Comparison of ENCODE assay signal across 8 cellular contexts in genomic region chrX:38754102-38754790, GRCh38. TPM values are rescaled to one million over a fixed set of nuclear protein-coding genes. Genes with fewer than 3 reads are reported as not detected.
DNase-seq lines count a peak whose midpoint lies in the region; ATAC-seq, FAIRE-seq and TF ChIP-seq lines count a peak whose summit lies in the region.

No MANE protein-coding gene starts in this region.

- POLR2A ChIA-PET in OCI-LY7 (lab: Charles Lee): no interaction called here

- H3K27ac ChIP-seq in OCI-LY7 (ENCODE audit: low read depth, low read length, poor library complexity, severe bottlenecking): no peak overlapping the region

- H3K9me2 ChIP-seq in OCI-LY7 (ENCODE audit: insufficient read depth, low read length): no peaks in the 10 kb centered on the region

- no peak overlapping the region for H3K4me3 Mint-ChIP-seq in brain

- H3K4me2 ChIP-seq in OCI-LY7 (ENCODE audit: low read length): no peak overlapping the region

- peaks cover 15% of the 10 kb centered on the region for H3K4me1 Mint-ChIP-seq in brain

- no peak for FAIRE-seq in HTR-8/SVneo (lab: Jason Lieb, UNC)

- peak; percentile 58 for DNase-seq in ELF-1 (ENCODE audit: low read depth, low spot score)
- peak; percentile 11 for DNase-seq in HTR-8/SVneo (ENCODE audit: insufficient read length, low spot score)
- DNase-seq in OCI-LY7 (ENCODE audit: low spot score): peak; percentile 48
- DNase-seq in left colon: peak in 1 of 2 donors; percentile 11
- peak in 4 of 6 experiments; percentile 0 to 31 (median 7) for DNase-seq in stimulated activated naive CD4-positive, alpha-beta T cell (lab: John Stamatoyannopoulos, UW)

- no TSS peak for BruUV-seq in OCI-LY7 (replicated peaks; lab: Mats Ljungman, UMichigan)

- H3K9me3 ChIP-seq in OCI-LY7 (ENCODE audit: low read length): no peaks in the 10 kb centered on the region

- intact Hi-C loops in OCI-LY7 (cut with micrococcal nuclease; ENCODE audit: unreplicated experiment) (loop anchor here (5.0 kb wide), 2 partner anchors 233 to 398 kb away; no protein-coding TSS in a partner anchor), left colon (cut with DNase I, micrococcal nuclease) (no loop called here)

- no peaks in the 10 kb centered on the region for H3K4me1 ChIP-seq in OCI-LY7 (ENCODE audit: insufficient read depth, low read length, poor library complexity, severe bottlenecking)

- H3K4me3 ChIP-seq in OCI-LY7 (ENCODE audit: low read depth, low read length, poor library complexity, severe bottlenecking): no peak overlapping the region

- no peaks in the 10 kb centered on the region for H3K27me3 Mint-ChIP-seq in brain

- peak overlapping the region in 3 of 5 experiments; percentile 54 to 82 (median 76) for H3K27ac Mint-ChIP-seq in brain

- H2AFZ ChIP-seq in OCI-LY7 (ENCODE audit: low read length): no peak overlapping the region

- peaks cover 0 to 11% (median 0%) of the 10 kb centered on the region in 5 experiments for H3K9me3 Mint-ChIP-seq in brain

- H3K36me3 Mint-ChIP-seq in brain: no peaks in the 10 kb centered on the region

- peak; percentile 84 for TF ChIP-seq CTCF in OCI-LY7 (conservative IDR thresholded peaks at IDR 0.05; ENCODE audit: low read length)
- peak; percentile 80 to 86 for TF ChIP-seq CTCF in brain (conservative IDR thresholded peaks at IDR 0.05)

- H3K79me2 ChIP-seq in OCI-LY7 (ENCODE audit: insufficient read depth, low read depth, low read length): no peaks in the 10 kb centered on the region

- CTCF ChIA-PET in OCI-LY7 (lab: Charles Lee; ENCODE audit: unreplicated experiment): no interaction called here

- peak; percentile 53 for ATAC-seq in left colon
- no peak for ATAC-seq in GM19328 (IDR thresholded peaks at IDR 0.05; ENCODE audit: unreplicated experiment)
- no peak for ATAC-seq in GM18907 (IDR thresholded peaks at IDR 0.05; ENCODE audit: unreplicated experiment)

- no peaks in the 10 kb centered on the region for H4K20me1 ChIP-seq in OCI-LY7 (ENCODE audit: insufficient read depth, low read length)

- H3K36me3 ChIP-seq in OCI-LY7 (ENCODE audit: insufficient read depth, low read length): no peaks in the 10 kb centered on the region

RNA-seq across cellular contexts. Expression of gene MID1IP1, which starts 47.0 kb away (rescaled TPM):
- 88.6 and 92.7 TPM in 2 replicates for total RNA-seq in OCI-LY7 (2014; rRNA removed; shearing (Covaris generic))
- total RNA-seq in OCI-LY7 (2022) (80.4 and 83.4 TPM in 2 replicates), left colon (10 to 100 TPM; 33.3 to 34.0 TPM)
- polyA plus RNA-seq in brain (ENCODE audit: insufficient read depth, low read depth, low replicate concordance): 108 TPM
